ENCODE assay signal across 8 cellular contexts in genomic region chrX:74492720-74493201, GRCh38.
DNase-seq lines count a peak whose midpoint lies in the region; ATAC-seq, FAIRE-seq and TF ChIP-seq lines count a peak whose summit lies in the region.

No MANE protein-coding gene starts in this region.

- FAIRE-seq in urothelium cell line (lab: Jason Lieb, UNC), result no peak

- no peaks in the 10 kb centered on the region for H3K36me3 Mint-ChIP-seq in CD8-positive, alpha-beta memory T cell

- DNase-seq in CD8-positive, alpha-beta memory T cell, result peak in 4 of 5 donors; percentile 1 to 49 (median 7)
- DNase-seq in activated CD4-positive, alpha-beta T cell treated with anti-CD3 and anti-CD28 coated beads for 1 hour, result peak; percentile 7
- DNase-seq in iPS-NIHi7 (ENCODE audit: extremely low spot score) (peak; percentile 45), urothelium cell line (ENCODE audit: low spot score) (no peak), testis (no peak), NK-92 (lab: John Stamatoyannopoulos, UW; ENCODE audit: unreplicated experiment) (no peak)

- WGBS in testis, 2 donors, result 75 to 92% methylated on average over 2 to 3 of the region's 3 CpGs

- H3K36me3 ChIP-seq in CD8-positive, alpha-beta memory T cell (ENCODE audit: insufficient read depth, low read length), result no peaks in the 10 kb centered on the region
- H3K36me3 ChIP-seq in testis (ENCODE audit: low read depth, missing control alignments), result no peaks in the 10 kb centered on the region

- H3K27me3 ChIP-seq in CD8-positive, alpha-beta memory T cell (ENCODE audit: insufficient read depth, low read length, poor library complexity, severe bottlenecking), result no peaks in the 10 kb centered on the region
- H3K27me3 ChIP-seq in testis, result no peaks in the 10 kb centered on the region

- H3K27ac ChIP-seq in CD8-positive, alpha-beta memory T cell (ENCODE audit: low read depth, low read length), result no peak overlapping the region
- no peak overlapping the region for H3K27ac ChIP-seq in testis

- no peaks in the 10 kb centered on the region for H3K4me1 Mint-ChIP-seq in CD8-positive, alpha-beta memory T cell

- no peak for TF ChIP-seq POLR2A in testis (IDR thresholded peaks at IDR 0.05)

- POLR2A ChIA-PET in CD8-positive, alpha-beta memory T cell (lab: Charles Lee), result no interaction called here

- H3K4me1 ChIP-seq in CD8-positive, alpha-beta memory T cell (ENCODE audit: insufficient read depth, low read length), result no peaks in the 10 kb centered on the region
- no peaks in the 10 kb centered on the region for H3K4me1 ChIP-seq in testis

- no peaks in the 10 kb centered on the region for H3K9me3 ChIP-seq in CD8-positive, alpha-beta memory T cell (ENCODE audit: low read length)
- no peaks in the 10 kb centered on the region for H3K9me3 ChIP-seq in testis

- no peak for TF ChIP-seq CTCF in testis (IDR thresholded peaks at IDR 0.05)

- no peak overlapping the region for H3K4me3 ChIP-seq in CD8-positive, alpha-beta memory T cell (ENCODE audit: low read length)
- no peak overlapping the region for H3K4me3 ChIP-seq in testis

- CTCF ChIA-PET in CD8-positive, alpha-beta memory T cell (lab: Charles Lee), result interaction anchor here (1.4 kb wide), 1 partner anchor 53 kb away, joined by 4 read pairs; no protein-coding TSS in a partner anchor

- intact Hi-C loops in testis (cut with DNase I; ENCODE audit: low total_unique reads), result no loop called here

- no peak overlapping the region for H3K4me3 Mint-ChIP-seq in CD8-positive, alpha-beta memory T cell

- H3K9me3 Mint-ChIP-seq in CD8-positive, alpha-beta memory T cell, result no peaks in the 10 kb centered on the region

- H3K27ac Mint-ChIP-seq in CD8-positive, alpha-beta memory T cell, result peak overlapping the region in 1 of 8 donors; percentile 6

- ATAC-seq in HG02763 (IDR thresholded peaks at IDR 0.05; ENCODE audit: unreplicated experiment) (peak; percentile 53), HG03095 (IDR thresholded peaks at IDR 0.05; ENCODE audit: unreplicated experiment) (no peak)

- H3K27me3 Mint-ChIP-seq in CD8-positive, alpha-beta memory T cell, result peaks cover 0 to 11% of the 10 kb centered on the region in 2 donors

Comparison
In these comparisons a context has a peak if more than half of its experiments do, and no peak if none do; other contexts are left out.
1. DNase-seq: peak in CD8-positive, alpha-beta memory T cell (4 of 5), activated CD4-positive, alpha-beta T cell treated with anti-CD3 and anti-CD28 coated beads for 1 hour (single experiment) and iPS-NIHi7 (single experiment); none in urothelium cell line (single experiment), testis (single experiment) and NK-92 (single experiment).